Comparison of ENCODE assay signal across 18 cellular contexts in the genomic region with DNA sequence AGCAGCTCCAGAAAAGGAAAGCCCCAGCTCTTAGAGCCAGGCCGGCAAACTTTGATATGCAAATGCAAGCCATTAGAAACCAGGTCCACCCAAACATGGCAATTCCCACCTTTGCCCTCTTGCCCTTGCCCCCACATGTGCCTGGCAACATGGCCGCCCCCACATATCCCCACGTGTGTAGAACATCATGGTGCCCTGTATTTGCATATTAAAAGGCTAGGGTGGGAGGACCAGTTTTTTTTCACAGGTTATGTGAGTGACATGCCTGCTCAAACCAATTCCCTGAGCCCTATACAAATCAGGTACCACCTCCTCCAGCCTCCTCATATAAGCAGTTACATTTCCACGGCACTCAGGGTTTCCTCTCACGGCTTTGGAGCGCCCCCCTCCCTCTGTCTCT.
"Had no signal": no experiment of that assay in that cellular context is flagged by ENCODE, and none has a peak within 500 bp of the region (broad histone marks: within the 10 kb centered on the region; RNA-seq: fewer than 3 reads in every experiment).

No MANE protein-coding gene starts in this region.

- H3K9me3 ChIP-seq: gastrocnemius medialis had no signal

- H3K4me1 ChIP-seq: esophagus muscularis mucosa, gastrocnemius medialis, spleen, tibial artery, upper lobe of left lung, uterus had no signal

- ATAC-seq: gastrocnemius medialis; left colon; sciatic nerve; stimulated activated memory B cell treated with anti-CD40 and anti-IgM and Interleukin-4, amounts not matched to agents 10 μg/mL and 1 μg/mL and 100 μg/mL, for 72 hours had no signal

- H3K4me1 Mint-ChIP-seq: stimulated activated memory B cell treated with anti-CD40 and anti-IgM and Interleukin-4, amounts not matched to agents 10 μg/mL and 1 μg/mL and 100 μg/mL, for 72 hours had no signal

- DNase-seq: effector memory CD4-positive, alpha-beta T cell; gastrocnemius medialis; left colon; mesendoderm; naive B cell; nephron progenitor cell; spleen; stimulated activated CD4-positive, alpha-beta T cell treated with anti-CD3 and anti-CD28 coated beads, Interleukin-15, amount 100 ng/mL, for 24 hours; stimulated activated CD4-positive, alpha-beta T cell treated with anti-CD3 and anti-CD28 coated beads, Interleukin-1b, Interleukin-23, amount 100 ng/mL, for 48 hours; stimulated activated CD4-positive, alpha-beta T cell treated with anti-CD3 and anti-CD28 coated beads, Interleukin-4, amount 100 ng/mL, for 24 hours; tibial artery; upper lobe of left lung; uterus had no signal

- H3K4me3 Mint-ChIP-seq: nephron progenitor cell; stimulated activated memory B cell treated with anti-CD40 and anti-IgM and Interleukin-4, amounts not matched to agents 10 μg/mL and 1 μg/mL and 100 μg/mL, for 72 hours; stimulated activated naive CD8-positive, alpha-beta T cell treated with anti-CD3 and anti-CD28 coated beads, Interleukin-15, Interleukin-2, amounts not matched to agents 100 ng/mL and 50 ng/mL, for 24 hours had no signal

- H3K27me3 ChIP-seq: gastrocnemius medialis, tibial artery, upper lobe of left lung, uterus had no signal

- H3K36me3 ChIP-seq: esophagus muscularis mucosa, gastrocnemius medialis, spleen, tibial artery, upper lobe of left lung, uterus had no signal

- H3K36me3 Mint-ChIP-seq: stimulated activated memory B cell treated with anti-CD40 and anti-IgM and Interleukin-4, amounts not matched to agents 10 μg/mL and 1 μg/mL and 100 μg/mL, for 72 hours had no signal

- H3K27ac Mint-ChIP-seq: nephron progenitor cell; stimulated activated memory B cell treated with anti-CD40 and anti-IgM and Interleukin-4, amounts not matched to agents 10 μg/mL and 1 μg/mL and 100 μg/mL, for 72 hours; stimulated activated naive CD8-positive, alpha-beta T cell treated with anti-CD3 and anti-CD28 coated beads, Interleukin-15, Interleukin-2, amounts not matched to agents 100 ng/mL and 50 ng/mL, for 24 hours had no signal

- H3K4me3 ChIP-seq: esophagus muscularis mucosa, gastrocnemius medialis, spleen, tibial artery, upper lobe of left lung, uterus had no signal

- H3K27ac ChIP-seq: epithelial cell of prostate, esophagus muscularis mucosa, gastrocnemius medialis, spleen, tibial artery, upper lobe of left lung, uterus had no signal
